Comparison of ENCODE assay signal across 1 cellular context in the genomic region with DNA sequence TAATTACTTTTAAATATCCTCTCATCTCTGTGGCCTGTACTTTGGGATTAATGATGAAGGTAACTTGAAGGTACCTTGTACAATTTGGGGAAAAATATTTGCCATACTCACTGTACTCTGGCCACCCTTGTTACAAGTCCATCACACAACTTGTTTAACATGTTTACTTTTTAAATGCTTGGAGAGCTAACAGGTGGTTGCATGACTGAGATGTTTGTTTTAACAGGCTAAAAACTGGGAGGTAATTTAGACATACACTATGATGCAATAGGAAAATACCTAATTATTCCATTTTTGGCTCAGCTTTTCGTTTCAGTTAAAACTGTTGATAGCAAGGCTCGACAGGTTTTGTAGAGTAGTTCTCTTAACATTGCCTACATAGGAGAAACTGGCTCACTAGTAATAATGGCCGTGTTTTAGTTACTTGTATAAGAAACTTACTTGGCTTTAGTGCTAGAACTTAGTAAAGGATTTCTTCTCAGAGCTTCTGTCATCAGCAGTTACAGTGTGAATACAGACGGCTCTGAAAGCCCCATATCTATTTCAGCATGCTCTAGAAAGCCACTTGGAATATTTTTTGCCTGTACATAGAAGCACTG.
TF ChIP-seq lines count a peak whose summit lies in the region.

No MANE protein-coding gene starts in this region.

TF ChIP-seq in HepG2, 621 proteins besides CTCF, POLR2A, EP300 and RAD21 (continued from another document and continues in another):
- TF ChIP-seq, protein P1, sequence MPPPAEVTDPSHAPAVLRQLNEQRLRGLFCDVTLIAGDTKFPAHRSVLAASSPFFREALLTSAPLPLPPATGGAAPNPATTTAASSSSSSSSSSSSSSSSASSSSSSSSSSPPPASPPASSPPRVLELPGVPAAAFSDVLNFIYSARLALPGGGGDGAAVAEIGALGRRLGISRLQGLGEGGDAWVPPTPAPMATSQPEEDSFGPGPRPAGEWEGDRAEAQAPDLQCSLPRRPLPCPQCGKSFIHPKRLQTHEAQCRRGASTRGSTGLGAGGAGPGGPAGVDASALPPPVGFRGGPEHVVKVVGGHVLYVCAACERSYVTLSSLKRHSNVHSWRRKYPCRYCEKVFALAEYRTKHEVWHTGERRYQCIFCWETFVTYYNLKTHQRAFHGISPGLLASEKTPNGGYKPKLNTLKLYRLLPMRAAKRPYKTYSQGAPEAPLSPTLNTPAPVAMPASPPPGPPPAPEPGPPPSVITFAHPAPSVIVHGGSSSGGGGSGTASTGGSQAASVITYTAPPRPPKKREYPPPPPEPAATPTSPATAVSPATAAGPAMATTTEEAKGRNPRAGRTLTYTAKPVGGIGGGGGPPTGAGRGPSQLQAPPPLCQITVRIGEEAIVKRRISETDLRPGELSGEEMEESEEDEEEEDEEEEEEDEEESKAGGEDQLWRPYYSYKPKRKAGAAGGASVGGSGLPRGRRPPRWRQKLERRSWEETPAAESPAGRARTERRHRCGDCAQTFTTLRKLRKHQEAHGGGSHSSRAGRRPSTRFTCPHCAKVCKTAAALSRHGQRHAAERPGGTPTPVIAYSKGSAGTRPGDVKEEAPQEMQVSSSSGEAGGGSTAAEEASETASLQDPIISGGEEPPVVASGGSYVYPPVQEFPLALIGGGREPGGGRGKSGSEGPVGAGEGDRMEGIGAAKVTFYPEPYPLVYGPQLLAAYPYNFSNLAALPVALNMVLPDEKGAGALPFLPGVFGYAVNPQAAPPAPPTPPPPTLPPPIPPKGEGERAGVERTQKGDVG (CRISPR knock-in tag; IDR thresholded peaks at IDR 0.05; ENCODE audit: borderline replicate concordance), result no peak
- peak; percentile 47; the same call in 1 of the 2 replicates for TF ChIP-seq ELF3 (CRISPR knock-in tag; IDR thresholded peaks at IDR 0.05)
- TF ChIP-seq ZNF549 (CRISPR knock-in tag; IDR thresholded peaks at IDR 0.05), result no peak
- TF ChIP-seq, protein P2, sequence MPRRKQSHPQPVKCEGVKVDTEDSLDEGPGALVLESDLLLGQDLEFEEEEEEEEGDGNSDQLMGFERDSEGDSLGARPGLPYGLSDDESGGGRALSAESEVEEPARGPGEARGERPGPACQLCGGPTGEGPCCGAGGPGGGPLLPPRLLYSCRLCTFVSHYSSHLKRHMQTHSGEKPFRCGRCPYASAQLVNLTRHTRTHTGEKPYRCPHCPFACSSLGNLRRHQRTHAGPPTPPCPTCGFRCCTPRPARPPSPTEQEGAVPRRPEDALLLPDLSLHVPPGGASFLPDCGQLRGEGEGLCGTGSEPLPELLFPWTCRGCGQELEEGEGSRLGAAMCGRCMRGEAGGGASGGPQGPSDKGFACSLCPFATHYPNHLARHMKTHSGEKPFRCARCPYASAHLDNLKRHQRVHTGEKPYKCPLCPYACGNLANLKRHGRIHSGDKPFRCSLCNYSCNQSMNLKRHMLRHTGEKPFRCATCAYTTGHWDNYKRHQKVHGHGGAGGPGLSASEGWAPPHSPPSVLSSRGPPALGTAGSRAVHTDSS (CRISPR knock-in tag; conservative IDR thresholded peaks at IDR 0.05), result no peak
- 0 out of 2 replicates have a peak, but pooled peaks have one; percentile 57 for TF ChIP-seq ZNF510 (CRISPR knock-in tag; IDR thresholded peaks at IDR 0.05; ENCODE audit: low read depth)
- no peak for TF ChIP-seq GATAD1 (CRISPR knock-in tag; IDR thresholded peaks at IDR 0.05)
- TF ChIP-seq ZNF430 (CRISPR knock-in tag; IDR thresholded peaks at IDR 0.05), result no peak
- no peak for TF ChIP-seq SP1 (IDR thresholded peaks at IDR 0.05)
- TF ChIP-seq SP1 (CRISPR knock-in tag; IDR thresholded peaks at IDR 0.05), result no peak
- TF ChIP-seq HNF4G (IDR thresholded peaks at IDR 0.05; ENCODE audit: borderline replicate concordance, low read depth, low read length), result 0 out of 2 replicates have a peak, but pooled peaks have one; percentile 29
- TF ChIP-seq HNF4G (CRISPR knock-in tag; IDR thresholded peaks at IDR 0.05; ENCODE audit: borderline replicate concordance, low read depth), result no peak
- no peak for TF ChIP-seq ZFY (CRISPR knock-in tag; IDR thresholded peaks at IDR 0.05)
- TF ChIP-seq ATM (IDR thresholded peaks at IDR 0.05; ENCODE audit: borderline replicate concordance), result no peak
- TF ChIP-seq NFIC (IDR thresholded peaks at IDR 0.05; ENCODE audit: low read length), result peak; percentile 63; the same call in 1 of the 2 replicates
- no peak for TF ChIP-seq ZNF484 (CRISPR knock-in tag; IDR thresholded peaks at IDR 0.05; ENCODE audit: borderline replicate concordance, low read depth)
- TF ChIP-seq ZNF782 (CRISPR knock-in tag; IDR thresholded peaks at IDR 0.05; ENCODE audit: borderline replicate concordance), result no peak
- no peak for TF ChIP-seq ZNF720 (CRISPR knock-in tag; IDR thresholded peaks at IDR 0.05)
- TF ChIP-seq ZNF570 (CRISPR knock-in tag; IDR thresholded peaks at IDR 0.05; ENCODE audit: borderline replicate concordance), result no peak
- TF ChIP-seq, protein P3, sequence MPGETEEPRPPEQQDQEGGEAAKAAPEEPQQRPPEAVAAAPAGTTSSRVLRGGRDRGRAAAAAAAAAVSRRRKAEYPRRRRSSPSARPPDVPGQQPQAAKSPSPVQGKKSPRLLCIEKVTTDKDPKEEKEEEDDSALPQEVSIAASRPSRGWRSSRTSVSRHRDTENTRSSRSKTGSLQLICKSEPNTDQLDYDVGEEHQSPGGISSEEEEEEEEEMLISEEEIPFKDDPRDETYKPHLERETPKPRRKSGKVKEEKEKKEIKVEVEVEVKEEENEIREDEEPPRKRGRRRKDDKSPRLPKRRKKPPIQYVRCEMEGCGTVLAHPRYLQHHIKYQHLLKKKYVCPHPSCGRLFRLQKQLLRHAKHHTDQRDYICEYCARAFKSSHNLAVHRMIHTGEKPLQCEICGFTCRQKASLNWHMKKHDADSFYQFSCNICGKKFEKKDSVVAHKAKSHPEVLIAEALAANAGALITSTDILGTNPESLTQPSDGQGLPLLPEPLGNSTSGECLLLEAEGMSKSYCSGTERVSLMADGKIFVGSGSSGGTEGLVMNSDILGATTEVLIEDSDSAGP (CRISPR knock-in tag; IDR thresholded peaks at IDR 0.05; ENCODE audit: borderline replicate concordance), result no peak
- TF ChIP-seq ZNF672 (CRISPR knock-in tag; IDR thresholded peaks at IDR 0.05), result no peak
- TF ChIP-seq, protein P4, sequence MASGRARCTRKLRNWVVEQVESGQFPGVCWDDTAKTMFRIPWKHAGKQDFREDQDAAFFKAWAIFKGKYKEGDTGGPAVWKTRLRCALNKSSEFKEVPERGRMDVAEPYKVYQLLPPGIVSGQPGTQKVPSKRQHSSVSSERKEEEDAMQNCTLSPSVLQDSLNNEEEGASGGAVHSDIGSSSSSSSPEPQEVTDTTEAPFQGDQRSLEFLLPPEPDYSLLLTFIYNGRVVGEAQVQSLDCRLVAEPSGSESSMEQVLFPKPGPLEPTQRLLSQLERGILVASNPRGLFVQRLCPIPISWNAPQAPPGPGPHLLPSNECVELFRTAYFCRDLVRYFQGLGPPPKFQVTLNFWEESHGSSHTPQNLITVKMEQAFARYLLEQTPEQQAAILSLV (CRISPR knock-in tag; IDR thresholded peaks at IDR 0.05; ENCODE audit: borderline replicate concordance), result no peak
- TF ChIP-seq REL (CRISPR knock-in tag; conservative IDR thresholded peaks at IDR 0.05), result no peak
- TF ChIP-seq SMAD1 (CRISPR knock-in tag; IDR thresholded peaks at IDR 0.05; ENCODE audit: borderline replicate concordance, low read depth), result no peak
- TF ChIP-seq ZNF547 (CRISPR knock-in tag; IDR thresholded peaks at IDR 0.05), result no peak
- no peak for TF ChIP-seq NFRKB (IDR thresholded peaks at IDR 0.05)
- peak; percentile 92 for TF ChIP-seq ISL2 (CRISPR knock-in tag; IDR thresholded peaks at IDR 0.05)
- no peak for TF ChIP-seq ZNF160 (CRISPR knock-in tag; IDR thresholded peaks at IDR 0.05)
- no peak for TF ChIP-seq TCF7L2 (IDR thresholded peaks at IDR 0.05; ENCODE audit: low read depth, low read length)
- TF ChIP-seq KLF6 (CRISPR knock-in tag; IDR thresholded peaks at IDR 0.05), result no peak
- no peak for TF ChIP-seq TBX3 (IDR thresholded peaks at IDR 0.05; ENCODE audit: borderline replicate concordance)
- TF ChIP-seq GFI1 (CRISPR knock-in tag; IDR thresholded peaks at IDR 0.05; ENCODE audit: borderline replicate concordance), result peak; percentile 47; the same call in 1 of the 2 replicates
- TF ChIP-seq, protein P5, sequence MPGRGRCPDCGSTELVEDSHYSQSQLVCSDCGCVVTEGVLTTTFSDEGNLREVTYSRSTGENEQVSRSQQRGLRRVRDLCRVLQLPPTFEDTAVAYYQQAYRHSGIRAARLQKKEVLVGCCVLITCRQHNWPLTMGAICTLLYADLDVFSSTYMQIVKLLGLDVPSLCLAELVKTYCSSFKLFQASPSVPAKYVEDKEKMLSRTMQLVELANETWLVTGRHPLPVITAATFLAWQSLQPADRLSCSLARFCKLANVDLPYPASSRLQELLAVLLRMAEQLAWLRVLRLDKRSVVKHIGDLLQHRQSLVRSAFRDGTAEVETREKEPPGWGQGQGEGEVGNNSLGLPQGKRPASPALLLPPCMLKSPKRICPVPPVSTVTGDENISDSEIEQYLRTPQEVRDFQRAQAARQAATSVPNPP (CRISPR knock-in tag; IDR thresholded peaks at IDR 0.05), result no peak
- TF ChIP-seq, protein P6, sequence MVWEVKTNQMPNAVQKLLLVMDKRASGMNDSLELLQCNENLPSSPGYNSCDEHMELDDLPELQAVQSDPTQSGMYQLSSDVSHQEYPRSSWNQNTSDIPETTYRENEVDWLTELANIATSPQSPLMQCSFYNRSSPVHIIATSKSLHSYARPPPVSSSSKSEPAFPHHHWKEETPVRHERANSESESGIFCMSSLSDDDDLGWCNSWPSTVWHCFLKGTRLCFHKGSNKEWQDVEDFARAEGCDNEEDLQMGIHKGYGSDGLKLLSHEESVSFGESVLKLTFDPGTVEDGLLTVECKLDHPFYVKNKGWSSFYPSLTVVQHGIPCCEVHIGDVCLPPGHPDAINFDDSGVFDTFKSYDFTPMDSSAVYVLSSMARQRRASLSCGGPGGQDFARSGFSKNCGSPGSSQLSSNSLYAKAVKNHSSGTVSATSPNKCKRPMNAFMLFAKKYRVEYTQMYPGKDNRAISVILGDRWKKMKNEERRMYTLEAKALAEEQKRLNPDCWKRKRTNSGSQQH (CRISPR knock-in tag; IDR thresholded peaks at IDR 0.05; ENCODE audit: low read depth), result no peak
- TF ChIP-seq ZNF138 (CRISPR knock-in tag; IDR thresholded peaks at IDR 0.05; ENCODE audit: low read depth), result no peak
- TF ChIP-seq ZNF670 (CRISPR knock-in tag; IDR thresholded peaks at IDR 0.05; ENCODE audit: borderline replicate concordance), result no peak
- TF ChIP-seq HMGA1 (CRISPR knock-in tag; conservative IDR thresholded peaks at IDR 0.05), result no peak
- TF ChIP-seq, protein P7, sequence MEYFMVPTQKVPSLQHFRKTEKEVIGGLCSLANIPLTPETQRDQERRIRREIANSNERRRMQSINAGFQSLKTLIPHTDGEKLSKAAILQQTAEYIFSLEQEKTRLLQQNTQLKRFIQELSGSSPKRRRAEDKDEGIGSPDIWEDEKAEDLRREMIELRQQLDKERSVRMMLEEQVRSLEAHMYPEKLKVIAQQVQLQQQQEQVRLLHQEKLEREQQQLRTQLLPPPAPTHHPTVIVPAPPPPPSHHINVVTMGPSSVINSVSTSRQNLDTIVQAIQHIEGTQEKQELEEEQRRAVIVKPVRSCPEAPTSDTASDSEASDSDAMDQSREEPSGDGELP (IDR thresholded peaks at IDR 0.05; ENCODE audit: borderline replicate concordance, low read depth), result peak; percentile 64; the same call in 1 of the 2 replicates
- TF ChIP-seq HDAC2 (CRISPR knock-in tag; IDR thresholded peaks at IDR 0.05), result peak; percentile 66
- no peak for TF ChIP-seq CCDC6 (CRISPR knock-in tag; IDR thresholded peaks at IDR 0.05)
- peak; percentile 36; the same call in 1 of the 2 replicates for TF ChIP-seq ZNF644 (CRISPR knock-in tag; IDR thresholded peaks at IDR 0.05; ENCODE audit: low read depth)
- no peak for TF ChIP-seq ZNF432 (CRISPR knock-in tag; IDR thresholded peaks at IDR 0.05; ENCODE audit: borderline replicate concordance)
- no peak for TF ChIP-seq RFXANK (CRISPR knock-in tag; IDR thresholded peaks at IDR 0.05)
- TF ChIP-seq, protein P8, sequence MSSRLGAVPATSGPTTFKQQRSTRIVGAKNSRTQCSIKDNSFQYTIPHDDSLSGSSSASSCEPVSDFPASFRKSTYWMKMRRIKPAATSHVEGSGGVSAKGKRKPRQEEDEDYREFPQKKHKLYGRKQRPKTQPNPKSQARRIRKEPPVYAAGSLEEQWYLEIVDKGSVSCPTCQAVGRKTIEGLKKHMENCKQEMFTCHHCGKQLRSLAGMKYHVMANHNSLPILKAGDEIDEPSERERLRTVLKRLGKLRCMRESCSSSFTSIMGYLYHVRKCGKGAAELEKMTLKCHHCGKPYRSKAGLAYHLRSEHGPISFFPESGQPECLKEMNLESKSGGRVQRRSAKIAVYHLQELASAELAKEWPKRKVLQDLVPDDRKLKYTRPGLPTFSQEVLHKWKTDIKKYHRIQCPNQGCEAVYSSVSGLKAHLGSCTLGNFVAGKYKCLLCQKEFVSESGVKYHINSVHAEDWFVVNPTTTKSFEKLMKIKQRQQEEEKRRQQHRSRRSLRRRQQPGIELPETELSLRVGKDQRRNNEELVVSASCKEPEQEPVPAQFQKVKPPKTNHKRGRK (CRISPR knock-in tag; IDR thresholded peaks at IDR 0.05), result no peak
- no peak for TF ChIP-seq ZNF773 (CRISPR knock-in tag; IDR thresholded peaks at IDR 0.05; ENCODE audit: borderline replicate concordance)
- no peak for TF ChIP-seq REXO4 (CRISPR knock-in tag; IDR thresholded peaks at IDR 0.05; ENCODE audit: borderline replicate concordance)
- TF ChIP-seq PRPF4 (IDR thresholded peaks at IDR 0.05; ENCODE audit: low read depth, low read length, poor library complexity, severe bottlenecking), result no peak
- no peak for TF ChIP-seq TRIM24 (CRISPR knock-in tag; IDR thresholded peaks at IDR 0.05)
- no peak for TF ChIP-seq ZFP36L2 (CRISPR knock-in tag; IDR thresholded peaks at IDR 0.05)
- no peak for TF ChIP-seq ZNF10 (CRISPR knock-in tag; IDR thresholded peaks at IDR 0.05; ENCODE audit: borderline replicate concordance, low read depth)
- TF ChIP-seq, protein P9, sequence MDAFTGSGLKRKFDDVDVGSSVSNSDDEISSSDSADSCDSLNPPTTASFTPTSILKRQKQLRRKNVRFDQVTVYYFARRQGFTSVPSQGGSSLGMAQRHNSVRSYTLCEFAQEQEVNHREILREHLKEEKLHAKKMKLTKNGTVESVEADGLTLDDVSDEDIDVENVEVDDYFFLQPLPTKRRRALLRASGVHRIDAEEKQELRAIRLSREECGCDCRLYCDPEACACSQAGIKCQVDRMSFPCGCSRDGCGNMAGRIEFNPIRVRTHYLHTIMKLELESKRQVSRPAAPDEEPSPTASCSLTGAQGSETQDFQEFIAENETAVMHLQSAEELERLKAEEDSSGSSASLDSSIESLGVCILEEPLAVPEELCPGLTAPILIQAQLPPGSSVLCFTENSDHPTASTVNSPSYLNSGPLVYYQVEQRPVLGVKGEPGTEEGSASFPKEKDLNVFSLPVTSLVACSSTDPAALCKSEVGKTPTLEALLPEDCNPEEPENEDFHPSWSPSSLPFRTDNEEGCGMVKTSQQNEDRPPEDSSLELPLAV (CRISPR knock-in tag; conservative IDR thresholded peaks at IDR 0.05; ENCODE audit: low read depth), result no peak
- TF ChIP-seq SALL1 (CRISPR knock-in tag; IDR thresholded peaks at IDR 0.05), result peak; percentile 37; the same call in 1 of the 2 replicates
- no peak for TF ChIP-seq TAF15 (IDR thresholded peaks at IDR 0.05; ENCODE audit: low read depth, low read length, poor library complexity, severe bottlenecking)
